34 cellular contexts compared by ENCODE assay signal in genomic region chr11:39975091-39975490, GRCh38.
"Had no signal": no experiment of that assay in that cellular context is flagged by ENCODE, and none has a peak within 500 bp of the region (broad histone marks: within the 10 kb centered on the region; RNA-seq: fewer than 3 reads in every experiment).

No MANE protein-coding gene starts in this region.

- H3K4me3 ChIP-seq: ascending aorta, breast epithelium, cardiac muscle cell, colonic mucosa, dorsolateral prefrontal cortex, esophagus muscularis mucosa, gastroesophageal sphincter had no signal

- H3K9me3 ChIP-seq: ascending aorta, breast epithelium, colonic mucosa, gastroesophageal sphincter had no signal

- DNase-seq: activated B cell treated with CpG ODN at 0.5 μM for 24 hours; activated CD4-positive, alpha-beta T cell treated with anti-CD3 and anti-CD28 coated beads for 48 hours; activated CD4-positive, alpha-beta T cell treated with anti-CD3 and anti-CD28 coated beads, Interleukin-2, amount 50 U/mL, for 1 hour; activated CD4-positive, alpha-beta T cell treated with anti-CD3 and anti-CD28 coated beads, Interleukin-2, amount 50 U/mL, for 48 hours; activated CD8-positive, alpha-beta memory T cell treated with anti-CD3 and anti-CD28 coated beads for 24 hours; activated CD8-positive, alpha-beta T cell treated with anti-CD3 and anti-CD28 coated beads for 36 hours; activated effector memory CD4-positive, alpha-beta T cell treated with anti-CD3 and anti-CD28 coated beads, Interleukin-2, amount 50 U/mL, for 16 hours; activated naive CD4-positive, alpha-beta T cell treated with anti-CD3 and anti-CD28 coated beads, Interleukin-2, amount 10 ng/mL, durations not matched to agents 7 days and 5 days; activated naive CD8-positive, alpha-beta T cell treated with anti-CD3 and anti-CD28 coated beads, Interleukin-2, amount 10 ng/mL, durations not matched to agents 7 days and 5 days; activated T-cell treated with anti-CD3 and anti-CD28 coated beads, Interleukin-2, amount 50 U/mL, for 1 hour; activated T-cell treated with anti-CD3 and anti-CD28 coated beads, Interleukin-2, amount 50 U/mL, for 48 hours; central memory CD4-positive, alpha-beta T cell; cerebellar nuclear complex; colonic mucosa; dorsolateral prefrontal cortex; effector memory CD4-positive, alpha-beta T cell; erythroblast; foreskin melanocyte; T-helper 1 cell; T-helper 17 cell; T1000; WERI-Rb-1 had no signal

- H3K27ac Mint-ChIP-seq: activated B cell treated with CpG ODN at 0.5 μM for 24 hours; activated CD8-positive, alpha-beta T cell treated with anti-CD3 and anti-CD28 coated beads for 36 hours; activated naive CD4-positive, alpha-beta T cell treated with anti-CD3 and anti-CD28 coated beads, Interleukin-2, amount 10 ng/mL, durations not matched to agents 7 days and 5 days; activated naive CD4-positive, alpha-beta T cell treated with anti-CD3 and anti-CD28 coated beads, Interleukin-2, amount 50 U/mL, for 72 hours; activated naive CD8-positive, alpha-beta T cell treated with anti-CD3 and anti-CD28 coated beads, Interleukin-2, amount 10 ng/mL, durations not matched to agents 7 days and 5 days; activated T-helper 1 cell treated with anti-CD3 and anti-CD28 coated beads, Interleukin-12 subunit alpha, Interleukin-12 subunit beta, Interleukin-2, Interleukin-4 antibody, amounts not matched to agents 30 ng/mL and 10 ng/mL and 1 ng/mL, durations not matched to agents 14 hours and 24 hours and 36 hours; activated T-helper 2 cell treated with anti-CD3 and anti-CD28 coated beads, Interferon-gamma antibody, Interleukin-2, Interleukin-4, amounts not matched to agents 10 μg/mL and 5 μg/mL and 100 μg/mL, durations not matched to agents 14 hours and 24 hours and 36 hours; brain; dendritic cell treated with granulocyte-macrophage colony-stimulating factor and Interleukin-4, amounts not matched to agents 40 ng/mL and 50 ng/mL, for 4 days; T-helper 17 cell; T-helper 2 cell treated with Interferon-gamma antibody and Interleukin-4, amounts not matched to agents 5 μg/mL and 100 μg/mL, for 36 hours had no signal

- H3K27me3 Mint-ChIP-seq: activated B cell treated with CpG ODN at 0.5 μM for 24 hours; activated CD8-positive, alpha-beta T cell treated with anti-CD3 and anti-CD28 coated beads for 36 hours; activated naive CD4-positive, alpha-beta T cell treated with anti-CD3 and anti-CD28 coated beads, Interleukin-2, amount 10 ng/mL, durations not matched to agents 7 days and 5 days; activated naive CD8-positive, alpha-beta T cell treated with anti-CD3 and anti-CD28 coated beads, Interleukin-2, amount 10 ng/mL, durations not matched to agents 7 days and 5 days; dendritic cell treated with granulocyte-macrophage colony-stimulating factor and Interleukin-4, amounts not matched to agents 40 ng/mL and 50 ng/mL, for 4 days; T-helper 17 cell had no signal

- H3K4me1 ChIP-seq: ascending aorta, breast epithelium, colonic mucosa, esophagus muscularis mucosa, gastroesophageal sphincter had no signal

- H3K9me3 Mint-ChIP-seq: activated B cell treated with CpG ODN at 0.5 μM for 24 hours had no signal

- ATAC-seq: activated CD4-positive, CD25-positive, alpha-beta regulatory T cell treated with anti-CD3 and anti-CD28 coated beads, Interleukin-2, amount 50 U/mL, for 24 hours; activated CD8-positive, alpha-beta T cell treated with anti-CD3 and anti-CD28 coated beads for 36 hours; activated naive CD4-positive, alpha-beta T cell treated with anti-CD3 and anti-CD28 coated beads, Interleukin-2, amount 50 U/mL, for 72 hours; gastroesophageal sphincter; T-helper 17 cell had no signal

- H3K27me3 ChIP-seq: ascending aorta, breast epithelium, cardiac muscle cell, colonic mucosa, dorsolateral prefrontal cortex, esophagus muscularis mucosa, gastroesophageal sphincter had no signal

- H3K27ac ChIP-seq: ascending aorta, breast epithelium, cardiac muscle cell, colonic mucosa, dorsolateral prefrontal cortex, esophagus muscularis mucosa, gastroesophageal sphincter, WERI-Rb-1 had no signal

- H3K4me3 Mint-ChIP-seq: activated B cell treated with CpG ODN at 0.5 μM for 24 hours; activated CD8-positive, alpha-beta T cell treated with anti-CD3 and anti-CD28 coated beads for 36 hours; activated naive CD4-positive, alpha-beta T cell treated with anti-CD3 and anti-CD28 coated beads, Interleukin-2, amount 10 ng/mL, durations not matched to agents 7 days and 5 days; activated naive CD8-positive, alpha-beta T cell treated with anti-CD3 and anti-CD28 coated beads, Interleukin-2, amount 10 ng/mL, durations not matched to agents 7 days and 5 days; activated T-helper 1 cell treated with anti-CD3 and anti-CD28 coated beads, Interleukin-12 subunit alpha, Interleukin-12 subunit beta, Interleukin-2, Interleukin-4 antibody, amounts not matched to agents 30 ng/mL and 10 ng/mL and 1 ng/mL, durations not matched to agents 14 hours and 24 hours and 36 hours; brain; dendritic cell treated with granulocyte-macrophage colony-stimulating factor and Interleukin-4, amounts not matched to agents 40 ng/mL and 50 ng/mL, for 4 days; T-helper 17 cell; T-helper 2 cell treated with Interferon-gamma antibody and Interleukin-4, amounts not matched to agents 5 μg/mL and 100 μg/mL, for 36 hours had no signal

- H3K4me1 Mint-ChIP-seq: activated B cell treated with CpG ODN at 0.5 μM for 24 hours; activated naive CD4-positive, alpha-beta T cell treated with anti-CD3 and anti-CD28 coated beads, Interleukin-2, amount 10 ng/mL, durations not matched to agents 7 days and 5 days; activated naive CD8-positive, alpha-beta T cell treated with anti-CD3 and anti-CD28 coated beads, Interleukin-2, amount 10 ng/mL, durations not matched to agents 7 days and 5 days; T-helper 17 cell had no signal

- H3K36me3 ChIP-seq: ascending aorta, breast epithelium, cardiac muscle cell, colonic mucosa, esophagus muscularis mucosa, gastroesophageal sphincter, WERI-Rb-1 had no signal

- H3K36me3 Mint-ChIP-seq: activated naive CD4-positive, alpha-beta T cell treated with anti-CD3 and anti-CD28 coated beads, Interleukin-2, amount 10 ng/mL, durations not matched to agents 7 days and 5 days; activated naive CD4-positive, alpha-beta T cell treated with anti-CD3 and anti-CD28 coated beads, Interleukin-2, amount 50 U/mL, for 72 hours; activated naive CD8-positive, alpha-beta T cell treated with anti-CD3 and anti-CD28 coated beads, Interleukin-2, amount 10 ng/mL, durations not matched to agents 7 days and 5 days; brain had no signal
